8 cellular contexts compared by ENCODE assay signal in genomic region chr1:15847100-15847892, GRCh38. TPM values are rescaled to one million over a fixed set of nuclear protein-coding genes. Genes with fewer than 3 reads are reported as not detected.
DNase-seq lines count a peak whose midpoint lies in the region; ATAC-seq, FAIRE-seq and TF ChIP-seq lines count a peak whose summit lies in the region.

Gene SPEN, plus strand, starts transcription at chr1:15847707. Its CDS starts 361 bp downstream, at chr1:15848068.

- 1% methylated on average over 31 of the region's 86 CpGs; no CpG with 5 or more reads in 1 of the 2 experiments for WGBS in IMR-90 (ENCODE audit: extremely low coverage in 2 of 2, insufficient read length in 1 of 2), 2 experiments

- no peak within 1 kb of the TSS for H3K18ac ChIP-seq in IMR-90 (ENCODE audit: low read depth, low read length)

- peak within 1 kb of the TSS; percentile 99 for H3K9ac ChIP-seq in IMR-90 (ENCODE audit: low read depth, low read length)
- H3K9ac ChIP-seq in endothelial cell of umbilical vein (replicated peaks; ENCODE audit: extremely low read depth, insufficient read depth, low read length), result peak within 1 kb of the TSS; percentile 99

- H3K4me3 ChIP-seq in IMR-90 (ENCODE audit: insufficient read depth, low read depth, low read length) (peak within 1 kb of the TSS; percentile 94), OCI-LY7 (ENCODE audit: low read depth, low read length, poor library complexity, severe bottlenecking) (peak within 1 kb of the TSS; percentile 87), endothelial cell of umbilical vein (replicated peaks in 1 of 3; ENCODE audit: insufficient read depth in 1 of 3, low read depth in 1 of 3, low read length in 3 of 3) (peak within 1 kb of the TSS; percentile 71 to 100 (median 99))

- peaks cover 5 to 22% of the 10 kb centered on the region in 2 experiments for H3K79me1 ChIP-seq in IMR-90 (ENCODE audit: low read depth in 1 of 2, low read length in 2 of 2)

- H3K14ac ChIP-seq in IMR-90 (replicated peaks; ENCODE audit: low read depth, low read length), result peak within 1 kb of the TSS; percentile 97

- H4K20me1 ChIP-seq in IMR-90 (ENCODE audit: insufficient read depth, low read length), result peaks cover 21% of the 10 kb centered on the region
- peaks cover 9% of the 10 kb centered on the region for H4K20me1 ChIP-seq in OCI-LY7 (ENCODE audit: insufficient read depth, low read length)
- H4K20me1 ChIP-seq in endothelial cell of umbilical vein (replicated peaks; ENCODE audit: control insufficient read depth, extremely low read depth, insufficient read depth, low read length), result no peaks in the 10 kb centered on the region

- TF ChIP-seq RAD21 in IMR-90 (IDR thresholded peaks at IDR 0.05; ENCODE audit: low read length), result peak; percentile 6; the same call in 1 of the 2 replicates

- H2BK20ac ChIP-seq in IMR-90 (ENCODE audit: low read depth, low read length), result no peak within 1 kb of the TSS

- H2AK9ac ChIP-seq in IMR-90 (replicated peaks; ENCODE audit: low read depth, low read length, poor library complexity), result peak within 1 kb of the TSS; percentile 94

- no peaks in the 10 kb centered on the region for H3K9me2 ChIP-seq in OCI-LY7 (ENCODE audit: insufficient read depth, low read length)

- TF ChIP-seq POLR2A in IMR-90 (IDR thresholded peaks at IDR 0.05; ENCODE audit: low read depth, low read length), result peak; percentile 61; the same call in 1 of the 2 replicates
- peak; percentile 54 for TF ChIP-seq POLR2A in endothelial cell of umbilical vein (IDR thresholded peaks at IDR 0.05; ENCODE audit: low read depth, low read length)

- peak within 1 kb of the TSS; percentile 13 for H4K5ac ChIP-seq in IMR-90 (ENCODE audit: low read depth, low read length)

- ATAC-seq in GM21528 (IDR thresholded peaks at IDR 0.05; ENCODE audit: low FRiP score, unreplicated experiment) (peak; percentile 59), IMR-90 (ENCODE audit: low read depth) (peak; percentile 88)

- H3K4me2 ChIP-seq in IMR-90 (ENCODE audit: low read depth, low read length) (peak within 1 kb of the TSS; percentile 84), OCI-LY7 (ENCODE audit: low read length) (peak within 1 kb of the TSS; percentile 94), endothelial cell of umbilical vein (ENCODE audit: insufficient read depth, low read length) (peak within 1 kb of the TSS; percentile 74)

- BruUV-seq in IMR-90 (replicated peaks; lab: Mats Ljungman, UMichigan) (no TSS peak), OCI-LY7 (replicated peaks; lab: Mats Ljungman, UMichigan) (TSS peak; percentile 79), endothelial cell of umbilical vein (replicated peaks; lab: Mats Ljungman, UMichigan) (TSS peak; percentile 30)

- peak; percentile 84 for FAIRE-seq in endothelial cell of umbilical vein (lab: Jason Lieb, UNC)

- H2AK5ac ChIP-seq in IMR-90 (ENCODE audit: low read depth, low read length), result peak within 1 kb of the TSS; percentile 86

- H3K27me3 ChIP-seq in IMR-90 (ENCODE audit: control insufficient read depth, insufficient read depth, low read length) (no peaks in the 10 kb centered on the region), endothelial cell of umbilical vein (ENCODE audit: control insufficient read depth in 2 of 2, insufficient read depth in 2 of 2, low read length in 2 of 2) (no peaks in the 10 kb centered on the region)

- in situ Hi-C loops in IMR-90 (cut with MboI; ENCODE audit: low sequenced_read_pairs), result no loop called here

- 0 out of 3 replicates have a peak within 1 kb of the TSS, but pooled peaks have one; percentile 7 for H2BK15ac ChIP-seq in IMR-90 (ENCODE audit: low read depth, low read length)

- H3K9me1 ChIP-seq in IMR-90 (ENCODE audit: insufficient read depth, low read length) (no peaks in the 10 kb centered on the region), endothelial cell of umbilical vein (replicated peaks; ENCODE audit: control insufficient read depth, extremely low read depth, insufficient read depth, low read length) (no peaks in the 10 kb centered on the region)

- peak within 1 kb of the TSS; percentile 82 for H3K56ac ChIP-seq in IMR-90 (ENCODE audit: extremely low read depth, insufficient read depth, low read length)

- intact Hi-C loops in IMR-90 (cut with micrococcal nuclease), result loop anchor here (1.0 to 5.0 kb wide), 3 partner anchors 40 to 147 kb away; no protein-coding TSS in a partner anchor
- intact Hi-C loops in OCI-LY7 (cut with micrococcal nuclease; ENCODE audit: unreplicated experiment), result loop anchor here (1.0 to 2.0 kb wide), 2 partner anchors 12 to 32 kb away; no protein-coding TSS in a partner anchor
- intact Hi-C loops in endothelial cell of umbilical vein (cut with micrococcal nuclease), result loop anchor here (1.0 to 10.0 kb wide), 5 partner anchors 12 to 322 kb away; partner anchors contain the start of genes CASP9, DDI2 and DNAJC16

- no peaks in the 10 kb centered on the region for H3K9me3 ChIP-seq in IMR-90 (ENCODE audit: control insufficient read depth, insufficient read depth, low read length)
- no peaks in the 10 kb centered on the region for H3K9me3 ChIP-seq in OCI-LY7 (ENCODE audit: low read length)
- H3K9me3 ChIP-seq in endothelial cell of umbilical vein (replicated peaks; ENCODE audit: control insufficient read depth, insufficient read depth, low read length), result no peaks in the 10 kb centered on the region

- POLR2A ChIA-PET in IMR-90 (lab: Charles Lee; ENCODE audit: unreplicated experiment), result interaction anchor here (0.6 kb wide), 1 partner anchor 69 kb away, joined by 4 read pairs; no protein-coding TSS in a partner anchor
- POLR2A ChIA-PET in OCI-LY7 (lab: Charles Lee), result interaction anchor here (0.7 to 2.4 kb wide), 8 partner anchors 9 to 40 kb away, joined by 3 to 33 read pairs (median 4); no protein-coding TSS in a partner anchor
- POLR2A ChIA-PET in endothelial cell of umbilical vein (lab: Charles Lee), result interaction anchor here (0.9 kb wide), 4 partner anchors 10 to 48 kb away, joined by 3 to 9 read pairs (median 4); no protein-coding TSS in a partner anchor

- H3K27ac ChIP-seq in IMR-90 (ENCODE audit: insufficient read depth, low read length), result peak within 1 kb of the TSS; percentile 88
- peak within 1 kb of the TSS; percentile 98 for H3K27ac ChIP-seq in OCI-LY7 (ENCODE audit: low read depth, low read length, poor library complexity, severe bottlenecking)
- peak within 1 kb of the TSS; percentile 62 for H3K27ac ChIP-seq in endothelial cell of umbilical vein (ENCODE audit: insufficient read depth, low read depth, low read length)

- DNase-seq in D341Med (ENCODE audit: low spot score), result peak; percentile 94
- DNase-seq in IMR-90, result peak; percentile 96
- DNase-seq in OCI-LY7 (ENCODE audit: low spot score), result peak; percentile 98
- DNase-seq in activated T-cell treated with anti-CD3 and anti-CD28 coated beads for 1 hour (ENCODE audit: low read depth), result peak; percentile 98
- peak; percentile 97 for DNase-seq in endothelial cell of umbilical vein (ENCODE audit: low read depth, low spot score)
- DNase-seq in middle frontal gyrus (ENCODE audit: extremely low spot score, low spot score), result peak; percentile 95
- DNase-seq in stimulated activated CD8-positive, alpha-beta memory T cell treated with anti-CD3 and anti-CD28 coated beads, Interleukin-2, amount 100 ng/mL, for 1 hour (ENCODE audit: low read depth in 2 of 2), result peak; percentile 95 to 97

- CTCF ChIA-PET in IMR-90 (lab: Yijun Ruan, JAX), result interaction anchor here (1.5 kb wide), 1 partner anchor 129 kb away, joined by 3 read pairs; the partner anchor contains the start of gene ZBTB17
- CTCF ChIA-PET in OCI-LY7 (lab: Charles Lee; ENCODE audit: unreplicated experiment), result interaction anchor here (0.6 kb wide), 1 partner anchor 122 kb away, joined by 3 read pairs; no protein-coding TSS in a partner anchor
- CTCF ChIA-PET in endothelial cell of umbilical vein (lab: Charles Lee), result interaction anchor here (0.6 to 3.8 kb wide), 12 partner anchors 9 to 90 kb away, joined by 3 to 22 read pairs (median 4); no protein-coding TSS in a partner anchor

- peak within 1 kb of the TSS; percentile 83 for H3K4ac ChIP-seq in IMR-90 (ENCODE audit: low read depth, low read length)

- H3K79me2 ChIP-seq in OCI-LY7 (ENCODE audit: insufficient read depth, low read depth, low read length), result peaks cover 68% of the 10 kb centered on the region
- H3K79me2 ChIP-seq in endothelial cell of umbilical vein (ENCODE audit: control insufficient read depth, insufficient read depth, low read length), result peaks cover 46% of the 10 kb centered on the region

- H2AFZ ChIP-seq in IMR-90 (replicated peaks; ENCODE audit: low read length, poor library complexity) (peak within 1 kb of the TSS; percentile 88), OCI-LY7 (ENCODE audit: low read length) (peak within 1 kb of the TSS; percentile 40), endothelial cell of umbilical vein (ENCODE audit: low read depth, low read length) (peak within 1 kb of the TSS; percentile 80)

- H2BK5ac ChIP-seq in IMR-90 (ENCODE audit: low read depth, low read length, poor library complexity, severe bottlenecking), result peak within 1 kb of the TSS; percentile 79

- no peaks in the 10 kb centered on the region for H3K4me1 ChIP-seq in IMR-90 (ENCODE audit: control insufficient read depth, insufficient read depth, low read length)
- H3K4me1 ChIP-seq in OCI-LY7 (ENCODE audit: insufficient read depth, low read length, poor library complexity, severe bottlenecking), result peaks cover 65% of the 10 kb centered on the region
- peaks cover 25% of the 10 kb centered on the region for H3K4me1 ChIP-seq in endothelial cell of umbilical vein (ENCODE audit: control insufficient read depth, extremely low read depth, insufficient read depth, low read length)

- peak within 1 kb of the TSS; percentile 91 to 93 for H4K8ac ChIP-seq in IMR-90 (ENCODE audit: low read depth in 2 of 2, low read length in 2 of 2)

- H4K91ac ChIP-seq in IMR-90 (ENCODE audit: insufficient read depth, low read depth, low read length), result peak within 1 kb of the TSS; percentile 60

- TF ChIP-seq CTCF in IMR-90 (conservative IDR thresholded peaks at IDR 0.05; ENCODE audit: low read depth, low read length), result no peak
- TF ChIP-seq CTCF in OCI-LY7 (conservative IDR thresholded peaks at IDR 0.05; ENCODE audit: low read length), result no peak
- no peak for TF ChIP-seq CTCF in endothelial cell of umbilical vein (IDR thresholded peaks at IDR 0.05; ENCODE audit: extremely low read depth in 1 of 2, insufficient read depth in 1 of 2, low read depth in 1 of 2, low read length in 2 of 2)

- peak within 1 kb of the TSS; percentile 57; the same call in 1 of the 2 replicates for H2BK120ac ChIP-seq in IMR-90 (ENCODE audit: low read depth, low read length)

- H3K36me3 ChIP-seq in IMR-90 (ENCODE audit: control insufficient read depth, insufficient read depth, low read length) (no peaks in the 10 kb centered on the region), OCI-LY7 (ENCODE audit: insufficient read depth, low read length) (peaks cover 10% of the 10 kb centered on the region), endothelial cell of umbilical vein (ENCODE audit: control insufficient read depth in 2 of 2, extremely low read depth in 1 of 2, insufficient read depth in 2 of 2, low read length in 2 of 2) (no peaks in the 10 kb centered on the region)

- H3K23ac ChIP-seq in IMR-90 (ENCODE audit: low read depth, low read length), result peak within 1 kb of the TSS; percentile 99

- dilution Hi-C loops in IMR-90 (cut with HindIII; ENCODE audit: low sequenced_read_pairs, unreplicated experiment) (no loop called here), endothelial cell of umbilical vein (cut with MboI; ENCODE audit: extremely low pct_ligation_motif_present, low sequenced_read_pairs) (no loop called here)

RNA-seq across cellular contexts. Expression of gene SPEN, which starts in this region (rescaled TPM):
- total RNA-seq in IMR-90 (2012; rRNA removed) (15.8 and 20.3 TPM in 2 replicates), OCI-LY7 (2022) (87.1 and 90.3 TPM in 2 replicates), endothelial cell of umbilical vein (40.3 and 44.4 TPM in 2 replicates)
- polyA plus RNA-seq in IMR-90 (2012; rRNA removed) (7.6 and 9.4 TPM in 2 replicates), endothelial cell of umbilical vein (9.3 and 10.2 TPM in 2 replicates)
- polyA plus RNA-seq in IMR-90 (2012; cell fraction: cytosol; rRNA removed), result 1.7 and 3.2 TPM in 2 replicates
- 24.4 and 38.3 TPM in 2 replicates for polyA plus RNA-seq in IMR-90 (2012; cell fraction: nucleus; rRNA removed; ENCODE audit: low replicate concordance)
- total RNA-seq in OCI-LY7 (2014; rRNA removed; shearing (Covaris generic)), result 40.7 and 41.4 TPM in 2 replicates
- polyA plus RNA-seq in endothelial cell of umbilical vein (2011; cell fraction: cytosol; rRNA removed), result 8.2 and 9.2 TPM in 2 replicates
- polyA plus RNA-seq in endothelial cell of umbilical vein (2011; cell fraction: nucleus; rRNA removed), result 27.3 and 28.5 TPM in 2 replicates
- 27.0 and 32.0 TPM in 2 replicates for polyA plus RNA-seq in endothelial cell of umbilical vein (2012)
- polyA minus RNA-seq in endothelial cell of umbilical vein, result 36.2 and 36.8 TPM in 2 replicates
- polyA minus RNA-seq in endothelial cell of umbilical vein (2011; cell fraction: cytosol; rRNA and poly(A)+ RNA removed), result 17.7 TPM
- 28.4 and 37.8 TPM in 2 replicates for polyA minus RNA-seq in endothelial cell of umbilical vein (2011; cell fraction: nucleus; rRNA and poly(A)+ RNA removed)

Comparison
In these comparisons a context has a peak if more than half of its experiments do, and no peak if none do; other contexts are left out.
1. Peak in every context shown above with its lines: DNase-seq, ATAC-seq, H3K4me3 ChIP-seq and H3K27ac ChIP-seq.